In the genomic region with DNA sequence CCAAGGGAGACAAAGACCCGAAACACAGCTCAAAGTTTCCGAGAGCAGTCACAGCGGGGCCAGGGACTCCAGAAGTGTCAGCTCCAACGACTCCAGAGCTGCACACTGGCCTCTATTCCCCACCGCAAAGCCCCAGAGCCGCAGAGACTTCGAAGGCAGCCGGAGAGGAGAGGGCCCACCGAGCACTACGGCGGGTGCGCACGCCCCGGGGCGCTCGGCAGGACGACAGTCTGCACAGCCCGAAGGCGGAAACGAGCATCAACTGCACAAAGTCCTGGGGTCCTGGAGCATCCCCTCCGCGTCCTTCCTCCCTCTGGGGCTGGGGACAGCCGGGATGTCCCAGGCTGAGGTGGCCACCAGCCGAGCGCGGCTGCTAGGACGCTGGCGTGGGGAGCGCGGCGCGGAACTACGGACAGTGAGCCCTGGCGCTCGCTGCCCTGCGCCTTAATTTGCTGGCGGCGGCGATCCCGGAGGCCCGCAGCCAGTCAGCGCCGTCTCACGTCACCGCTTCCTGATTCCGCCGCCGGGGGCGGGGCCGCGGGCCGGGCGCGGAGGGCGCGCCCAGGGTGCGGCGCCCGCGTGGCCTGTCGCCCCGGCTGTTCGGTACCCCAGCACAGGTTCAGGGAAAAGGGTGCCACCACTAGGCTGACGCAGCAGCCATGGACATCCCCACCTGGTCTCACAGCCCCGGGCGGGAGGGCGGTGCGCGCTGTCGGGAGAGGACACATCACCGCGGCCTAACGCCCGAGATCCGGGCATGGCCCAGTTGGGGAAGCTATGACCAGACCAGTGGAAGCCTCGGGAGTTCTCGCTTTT, we compare ENCODE assay signal across 8 cellular contexts. TPM values are rescaled to one million over a fixed set of nuclear protein-coding genes. Genes with fewer than 3 reads are reported as not detected.
DNase-seq lines count a peak whose midpoint lies in the region; ATAC-seq, FAIRE-seq and TF ChIP-seq lines count a peak whose summit lies in the region.

A gene with protein sequence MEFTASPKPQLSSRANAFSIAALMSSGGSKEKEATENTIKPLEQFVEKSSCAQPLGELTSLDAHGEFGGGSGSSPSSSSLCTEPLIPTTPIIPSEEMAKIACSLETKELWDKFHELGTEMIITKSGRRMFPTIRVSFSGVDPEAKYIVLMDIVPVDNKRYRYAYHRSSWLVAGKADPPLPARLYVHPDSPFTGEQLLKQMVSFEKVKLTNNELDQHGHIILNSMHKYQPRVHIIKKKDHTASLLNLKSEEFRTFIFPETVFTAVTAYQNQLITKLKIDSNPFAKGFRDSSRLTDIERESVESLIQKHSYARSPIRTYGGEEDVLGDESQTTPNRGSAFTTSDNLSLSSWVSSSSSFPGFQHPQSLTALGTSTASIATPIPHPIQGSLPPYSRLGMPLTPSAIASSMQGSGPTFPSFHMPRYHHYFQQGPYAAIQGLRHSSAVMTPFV (minus strand): TSS at position 421 of the 816 bp plus-strand sequence. CDS start 480 bp downstream, outside the sequence.

- H3K18ac ChIP-seq in H1 (ENCODE audit: extremely low read depth, low read length), result peak within 1 kb of the TSS; percentile 75

- H3K4me3 ChIP-seq in OCI-LY7 (ENCODE audit: low read depth, low read length, poor library complexity, severe bottlenecking), result peak within 1 kb of the TSS; percentile 78
- H3K4me3 ChIP-seq in H1 (ENCODE audit: extremely low read depth in 1 of 4, insufficient read depth in 2 of 4, low read depth in 3 of 4, low read length in 4 of 4), result peak within 1 kb of the TSS; percentile 37 to 64 (median 52)

- H3K79me2 ChIP-seq in OCI-LY7 (ENCODE audit: insufficient read depth, low read depth, low read length) (peaks cover 9% of the 10 kb centered on the region; the same call in 1 of the 2 replicates), H1 (ENCODE audit: control insufficient read depth in 1 of 2, insufficient read depth in 2 of 2, low read length in 2 of 2) (no peaks in the 10 kb centered on the region)

- TF ChIP-seq POLR2A in H1 (IDR thresholded peaks at IDR 0.05; ENCODE audit: control extremely low read depth in 1 of 2, low read depth in 2 of 2, low read length in 2 of 2), result no peak

- no peak within 1 kb of the TSS for H3K27ac ChIP-seq in OCI-LY7 (ENCODE audit: low read depth, low read length, poor library complexity, severe bottlenecking)
- no peak within 1 kb of the TSS for H3K27ac ChIP-seq in H1 (ENCODE audit: low read depth, low read length)

- peaks cover 23% of the 10 kb centered on the region; the same call in 1 of the 2 replicates for H3K23me2 ChIP-seq in H1 (ENCODE audit: low read depth, low read length)

- intact Hi-C loops in OCI-LY7 (cut with micrococcal nuclease; ENCODE audit: unreplicated experiment), result loop anchor here (5.0 kb wide), 1 partner anchor 217 kb away; a partner anchor contains a TSS

- no peak within 1 kb of the TSS for H4K91ac ChIP-seq in H1 (replicated peaks; ENCODE audit: insufficient read length, low read length)

- H2BK5ac ChIP-seq in H1 (ENCODE audit: low read depth, low read length), result no peak within 1 kb of the TSS; the same call in 1 of the 2 replicates

- no peak within 1 kb of the TSS for H3K9ac ChIP-seq in H1 (replicated peaks in 1 of 4; ENCODE audit: extremely low read depth in 1 of 4, low read depth in 3 of 4, low read length in 3 of 4)

- H3K4ac ChIP-seq in H1 (replicated peaks; ENCODE audit: insufficient read length, low read depth, low read length), result no peak within 1 kb of the TSS

- H3K9me3 ChIP-seq in OCI-LY7 (ENCODE audit: low read length) (no peaks in the 10 kb centered on the region), H1 (ENCODE audit: insufficient read depth in 2 of 2, low read depth in 1 of 2, low read length in 1 of 2) (no peaks in the 10 kb centered on the region)

- no peak within 1 kb of the TSS for H2AK5ac ChIP-seq in H1 (ENCODE audit: low read depth, low read length)

- H2BK20ac ChIP-seq in H1 (ENCODE audit: low read length), result no peak within 1 kb of the TSS

- H2BK15ac ChIP-seq in H1 (ENCODE audit: low read length), result no peak within 1 kb of the TSS; the same call in 1 of the 2 replicates

- no peaks in the 10 kb centered on the region for H3K9me2 ChIP-seq in OCI-LY7 (ENCODE audit: insufficient read depth, low read length)

- H3K4me1 ChIP-seq in OCI-LY7 (ENCODE audit: insufficient read depth, low read length, poor library complexity, severe bottlenecking) (peaks cover 3% of the 10 kb centered on the region), H1 (replicated peaks in 1 of 4; ENCODE audit: control insufficient read depth in 3 of 4, insufficient read depth in 4 of 4, low read length in 3 of 4) (peaks cover 4 to 31% (median 12%) of the 10 kb centered on the region in 4 experiments)

- no TSS peak for BruUV-seq in OCI-LY7 (replicated peaks; lab: Mats Ljungman, UMichigan)

- no peak within 1 kb of the TSS for H4K5ac ChIP-seq in H1 (ENCODE audit: insufficient read length, low read depth, low read length)

- H3K23ac ChIP-seq in H1 (ENCODE audit: insufficient read length), result no peak within 1 kb of the TSS

- TF ChIP-seq CTCF in OCI-LY7 (conservative IDR thresholded peaks at IDR 0.05; ENCODE audit: low read length) (no peak), H1 (IDR thresholded peaks at IDR 0.05; ENCODE audit: control extremely low read depth in 1 of 3, insufficient read depth in 1 of 3, low read depth in 1 of 3, low read length in 3 of 3) (no peak; a peak in 1 of 4 replicates)

- peaks cover 76 to 100% (median 95%) of the 10 kb centered on the region in 4 experiments for H3K27me3 ChIP-seq in H1 (replicated peaks in 1 of 4; ENCODE audit: control insufficient read depth in 3 of 4, extremely low read depth in 1 of 4, insufficient read depth in 3 of 4, low read length in 3 of 4)

- peak within 1 kb of the TSS; percentile 68 for H4K8ac ChIP-seq in H1 (ENCODE audit: extremely low read depth, insufficient read depth, low read length)

- H3K14ac ChIP-seq in H1 (ENCODE audit: insufficient read length), result no peak within 1 kb of the TSS

- 2% methylated on average over 51 of the region's 77 CpGs; no CpG with 5 or more reads in 1 of the 2 experiments for WGBS in H1 (ENCODE audit: extremely low coverage in 1 of 2, insufficient coverage in 1 of 2, insufficient read length in 1 of 2, insufficient replicate concordance in 2 of 2, low coverage in 1 of 2, low lambda C conversion rate in 2 of 2, missing lambda C conversion rate in 1 of 2), 2 experiments

- no peaks in the 10 kb centered on the region for H3K36me3 ChIP-seq in OCI-LY7 (ENCODE audit: insufficient read depth, low read length)
- no peaks in the 10 kb centered on the region for H3K36me3 ChIP-seq in H1 (ENCODE audit: control insufficient read depth in 2 of 4, insufficient read depth in 4 of 4, low read length in 3 of 4)

- CTCF ChIA-PET in OCI-LY7 (lab: Charles Lee; ENCODE audit: unreplicated experiment) (no interaction called here), H1 (lab: Charles Lee; ENCODE audit: partially characterized antibody) (interaction anchor here (1.0 to 1.7 kb wide), 2 partner anchors 10 to 176 kb away, joined by 3 to 6 read pairs; no protein-coding TSS in a partner anchor)

- ATAC-seq in HG03097 (IDR thresholded peaks at IDR 0.05; ENCODE audit: low FRiP score, unreplicated experiment) (no peak), HG02852 (IDR thresholded peaks at IDR 0.05; ENCODE audit: unreplicated experiment) (no peak), HG03469 (IDR thresholded peaks at IDR 0.05; ENCODE audit: unreplicated experiment) (no peak)

- H2BK12ac ChIP-seq in H1 (ENCODE audit: low read depth, low read length), result 0 out of 2 replicates have a peak within 1 kb of the TSS, but pooled peaks have one; percentile 50

- no peak for FAIRE-seq in H1 (lab: Jason Lieb, UNC)

- H3K4me2 ChIP-seq in OCI-LY7 (ENCODE audit: low read length) (peak within 1 kb of the TSS; percentile 66), H1 (ENCODE audit: insufficient read depth in 1 of 2, low read depth in 2 of 2, low read length in 2 of 2) (peak within 1 kb of the TSS; percentile 69 to 95)

- H3K79me1 ChIP-seq in H1 (ENCODE audit: low read depth, low read length), result no peaks in the 10 kb centered on the region

- no peak for TF ChIP-seq EP300 in H1 (IDR thresholded peaks at IDR 0.05; ENCODE audit: borderline replicate concordance in 1 of 2, low read depth in 2 of 2, low read length in 2 of 2)

- DNase-seq in stimulated activated CD4-positive, alpha-beta T cell treated with anti-CD3 and anti-CD28 coated beads, Interleukin-1b, Interleukin-23, amount 100 ng/mL, for 48 hours, result peak; percentile 32
- DNase-seq in stimulated activated CD4-positive, alpha-beta T cell treated with anti-CD3 and anti-CD28 coated beads, Interleukin-12 subunit alpha, Interleukin-12 subunit beta, amount 100 ng/mL, for 4 hours, result no peak
- DNase-seq in OCI-LY7 (ENCODE audit: low spot score) (peak; percentile 66), H1 (ENCODE audit: low read depth in 1 of 2, low spot score in 2 of 2) (peak in 1 of 2 experiments; percentile 79), mucosa of gallbladder (ENCODE audit: low spot score) (peak; percentile 57)

- no peak within 1 kb of the TSS for H3K56ac ChIP-seq in H1 (replicated peaks; ENCODE audit: insufficient read length, low read depth, low read length)

- peak within 1 kb of the TSS; percentile 66 for H2AFZ ChIP-seq in OCI-LY7 (ENCODE audit: low read length)
- H2AFZ ChIP-seq in H1 (ENCODE audit: low read length), result peak within 1 kb of the TSS; percentile 57; the same call in 1 of the 2 replicates

- no peak for TF ChIP-seq RAD21 in H1 (IDR thresholded peaks at IDR 0.05 in 1 of 2, conservative IDR thresholded peaks at IDR 0.05 in 1 of 2; ENCODE audit: low read depth in 2 of 2, low read length in 2 of 2)

- no peak within 1 kb of the TSS for H2BK120ac ChIP-seq in H1 (replicated peaks; ENCODE audit: low read depth, low read length)

- POLR2A ChIA-PET in OCI-LY7 (lab: Charles Lee) (interaction anchor here (0.6 kb wide), 1 partner anchor 12 kb away, joined by 3 read pairs; no protein-coding TSS in a partner anchor), H1 (lab: Charles Lee; ENCODE audit: partially characterized antibody) (interaction anchor here (4.9 kb wide), 1 partner anchor 8 kb away, joined by 35 read pairs; no protein-coding TSS in a partner anchor)

- no peaks in the 10 kb centered on the region for H4K20me1 ChIP-seq in OCI-LY7 (ENCODE audit: insufficient read depth, low read length)
- peaks cover 7 to 24% of the 10 kb centered on the region in 2 experiments for H4K20me1 ChIP-seq in H1 (replicated peaks in 1 of 2; ENCODE audit: control insufficient read depth in 1 of 2, insufficient read depth in 2 of 2, low read length in 2 of 2)

RNA-seq across cellular contexts. Expression of the gene that starts here (rescaled TPM):
- 2.6 and 3.0 TPM in 2 replicates for total RNA-seq in OCI-LY7 (2014; rRNA removed; shearing (Covaris generic))
- total RNA-seq in OCI-LY7 (2022) (6.0 and 7.6 TPM in 2 replicates), mucosa of gallbladder (30.6 TPM)
- total RNA-seq in H1 (2021; fragmentation: NEBNext Ultra II Directional; extraction: Animal tissue kit (Norgen Biotek cat#: 25700)), result 0.26 and 0.29 TPM in 2 replicates
- 0.08 TPM in 2 replicates for polyA plus RNA-seq in H1 (2011; rRNA removed)
- polyA plus RNA-seq in H1 (2011; cell fraction: cytosol; rRNA removed), result 0.09 TPM
- polyA plus RNA-seq in H1 (2011; cell fraction: nucleus; rRNA removed), result 0.07 TPM
- 0.09 TPM in 3 of 4 replicates, not detected in the other for polyA plus RNA-seq in H1 (2012, experiment 1 of 2)
- not detected for polyA plus RNA-seq in H1 (2012, experiment 2 of 2)
- 0.08 TPM for polyA plus RNA-seq in H1 (2013, experiment 1 of 2)
- 0.11 TPM for polyA plus RNA-seq in H1 (2013, experiment 2 of 2)
- 0.20 and 0.69 TPM in 2 replicates for polyA minus RNA-seq in H1 (2011; rRNA and poly(A)+ RNA removed)
- polyA minus RNA-seq in H1 (2011; cell fraction: cytosol; rRNA and poly(A)+ RNA removed), result not detected
- polyA minus RNA-seq in H1 (2011; cell fraction: nucleus; rRNA and poly(A)+ RNA removed), result 1.8 TPM
